26 cellular contexts compared by ENCODE assay signal in genomic region chr16:2146739-2147138, GRCh38. TPM values are rescaled to one million over a fixed set of nuclear protein-coding genes. Genes with fewer than 3 reads are reported as not detected.
DNase-seq lines count a peak whose midpoint lies in the region; TF ChIP-seq lines count a peak whose summit lies in the region.
"Had no signal": no experiment of that assay in that cellular context is flagged by ENCODE, and none has a peak within 500 bp of the region (broad histone marks: within the 10 kb centered on the region; RNA-seq: fewer than 3 reads in every experiment).

No MANE protein-coding gene starts in this region.

- no peak overlapping the region for H3K4me2 ChIP-seq in SK-N-SH

- H3K27me3 ChIP-seq in SK-N-SH (ENCODE audit: insufficient read depth): no peaks in the 10 kb centered on the region
- H3K27me3 ChIP-seq: right atrium auricular region, SJSA1 had no signal

- peak; percentile 59 for DNase-seq in NCI-H146 (lab: John Stamatoyannopoulos, UW)
- no peak for DNase-seq in NCI-H146 treated with DMSO at 0.1 percent for 48 hours (lab: John Stamatoyannopoulos, UW; ENCODE audit: unreplicated experiment)
- peak in 36 of 42 donors; percentile 47 to 91 (median 71) for DNase-seq in head of caudate nucleus
- DNase-seq in SKM-1 treated with dmso at 0.1 percent for 144 hours (lab: John Stamatoyannopoulos, UW; ENCODE audit: unreplicated experiment): no peak
- DNase-seq in SK-N-SH: no peak
- DNase-seq in ecto neural progenitor cell (ENCODE audit: low spot score): no peak
- DNase-seq: 8988T; activated CD4-positive, alpha-beta T cell treated with anti-CD3 and anti-CD28 coated beads for 36 hours; activated gamma-delta T cell; activated naive CD8-positive, alpha-beta T cell treated with anti-CD3 and anti-CD28 coated beads, Interleukin-2, amount 10 ng/mL, durations not matched to agents 7 days and 5 days; CD8-positive, alpha-beta memory T cell; glutamatergic neuron; H7; kidney glomerular epithelial cell; mucosa of descending colon; NCI-H1105; NCI-H2029 treated with DMSO at 0.1 percent for 48 hours; NCI-H526 treated with DMSO at 0.1 percent for 48 hours; stimulated activated CD4-positive, alpha-beta T cell treated with anti-CD3 and anti-CD28 coated beads, Interleukin-2, amount 100 ng/mL, for 48 hours had no signal

- no peak overlapping the region for H3K4me3 ChIP-seq in SK-N-SH (ENCODE audit: low read depth in 2 of 2, low read length in 1 of 2)
- H3K4me3 ChIP-seq: lung, mucosa of descending colon, right atrium auricular region, SJSA1 had no signal

- 97% methylated on average over 9 of the region's 11 CpGs for WGBS in SK-N-SH (ENCODE audit: low lambda C conversion rate)

- H3F3A ChIP-seq in SK-N-SH (replicated peaks; ENCODE audit: insufficient read depth): peaks cover 29% of the 10 kb centered on the region

- H3K9me2 ChIP-seq in SK-N-SH: no peaks in the 10 kb centered on the region

- H3K9me3 ChIP-seq in SK-N-SH: no peaks in the 10 kb centered on the region
- H3K9me3 ChIP-seq: mucosa of descending colon, right atrium auricular region, SJSA1 had no signal

- no peak for TF ChIP-seq CTCF in VCaP (conservative IDR thresholded peaks at IDR 0.05)
- no peak for TF ChIP-seq CTCF in SK-N-SH (IDR thresholded peaks at IDR 0.05)

- H3K79me2 ChIP-seq in SK-N-SH (ENCODE audit: insufficient read depth): peaks cover 25% of the 10 kb centered on the region

- POLR2A ChIA-PET in SK-N-SH (lab: Yijun Ruan, JAX): interaction anchor here (1.7 to 1.8 kb wide), 2 partner anchors 8 to 182 kb away, joined by 4 to 13 read pairs; partner anchors contain the start of genes RPS2 and TRAF7

- CTCF ChIA-PET in SK-N-SH (lab: Yijun Ruan, JAX): interaction anchor here (1.7 to 4.1 kb wide), 4 partner anchors 124 to 143 kb away, joined by 4 to 31 read pairs (median 10); no protein-coding TSS in a partner anchor

- no peak overlapping the region for H2AFZ ChIP-seq in SK-N-SH (ENCODE audit: low read depth)

- no peak for TF ChIP-seq RAD21 in SK-N-SH (IDR thresholded peaks at IDR 0.05; ENCODE audit: low read length)

- peak overlapping the region; percentile 89; the same call in 1 of the 2 replicates for H3K27ac ChIP-seq in VCaP
- peak overlapping the region; percentile 61 for H3K27ac ChIP-seq in temporal lobe (ENCODE audit: low read depth, low read length)
- H3K27ac ChIP-seq in SK-N-SH (ENCODE audit: low read depth in 2 of 2, low read length in 1 of 2): peak overlapping the region in 1 of 2 experiments; percentile 19; a peak in 1 of 4 replicates
- H3K27ac ChIP-seq: SJSA1 had no signal

- intact Hi-C loops in head of caudate nucleus (cut with DNase I): no loop called here

- H4K20me1 ChIP-seq in SK-N-SH (ENCODE audit: insufficient read depth): peaks cover 49% of the 10 kb centered on the region

- peaks cover 8 to 9% of the 10 kb centered on the region in 2 experiments for H3K36me3 ChIP-seq in SK-N-SH (replicated peaks in 1 of 2; ENCODE audit: control insufficient read depth in 1 of 2, insufficient read depth in 2 of 2, low read length in 1 of 2)

- peaks cover 28 to 48% of the 10 kb centered on the region in 2 experiments; a peak in 3 of 4 replicates for H3K4me1 ChIP-seq in SK-N-SH (ENCODE audit: control insufficient read depth in 1 of 2, insufficient read depth in 2 of 2, low read depth in 1 of 2, low read length in 1 of 2)

- H3K9ac ChIP-seq in SK-N-SH: no peak overlapping the region

- no peak for TF ChIP-seq EP300 in SK-N-SH (IDR thresholded peaks at IDR 0.05; ENCODE audit: borderline replicate concordance in 1 of 2, low read depth in 1 of 2, low read length in 1 of 2)

TF ChIP-seq in SK-N-SH, 30 proteins besides CTCF, POLR2A, EP300 and RAD21 (continues in another document):
- TF ChIP-seq NFIC (IDR thresholded peaks at IDR 0.05; ENCODE audit: borderline replicate concordance) (no peak), FOSL2 (IDR thresholded peaks at IDR 0.05; ENCODE audit: borderline replicate concordance, low read depth) (no peak), MXI1 (IDR thresholded peaks at IDR 0.05; ENCODE audit: low read depth, low read length) (no peak), RCOR1 (IDR thresholded peaks at IDR 0.05; ENCODE audit: low read length) (no peak), GABPA (IDR thresholded peaks at IDR 0.05; ENCODE audit: low read depth) (no peak), YY1 (IDR thresholded peaks at IDR 0.05; ENCODE audit: low read depth) (no peak), ZBTB33 (IDR thresholded peaks at IDR 0.05; ENCODE audit: borderline replicate concordance, low read depth) (no peak), SMC3 (IDR thresholded peaks at IDR 0.05; ENCODE audit: low read depth, low read length) (no peak), RFX5 (IDR thresholded peaks at IDR 0.05; ENCODE audit: low read length) (no peak), FOXJ3 (CRISPR knock-in tag; IDR thresholded peaks at IDR 0.05) (no peak), REST (IDR thresholded peaks at IDR 0.05; ENCODE audit: low read depth, low read length) (no peak), TEAD4 (IDR thresholded peaks at IDR 0.05; ENCODE audit: borderline replicate concordance, insufficient read depth) (no peak), MEF2A (IDR thresholded peaks at IDR 0.05; ENCODE audit: borderline replicate concordance, low read depth) (no peak), MAX (IDR thresholded peaks at IDR 0.05; ENCODE audit: low read depth) (no peak), NRF1 (IDR thresholded peaks at IDR 0.05; ENCODE audit: low read depth, low read length) (no peak)

RNA-seq across cellular contexts. Expression of gene RAB26, which starts 1.7 kb away (rescaled TPM):
- total RNA-seq in temporal lobe: 4.4 TPM
- polyA plus RNA-seq in SK-N-SH (2012; rRNA removed): 14.3 and 19.5 TPM in 2 replicates
- 4.5 and 6.2 TPM in 2 replicates for polyA plus RNA-seq in SK-N-SH (2012; cell fraction: cytosol; rRNA removed)
- 102 and 121 TPM in 2 replicates for polyA plus RNA-seq in SK-N-SH (2012; cell fraction: nucleus; rRNA removed)

RNA-seq across cellular contexts. Expression of gene TRAF7, which starts 8.8 kb away (rescaled TPM):
- 29.7 TPM for total RNA-seq in temporal lobe
- polyA plus RNA-seq in SK-N-SH (2012; rRNA removed): 69.9 and 73.0 TPM in 2 replicates
- 32.5 and 56.2 TPM in 2 replicates for polyA plus RNA-seq in SK-N-SH (2012; cell fraction: cytosol; rRNA removed)
- 95.4 and 106 TPM in 2 replicates for polyA plus RNA-seq in SK-N-SH (2012; cell fraction: nucleus; rRNA removed)

RNA-seq across cellular contexts. Expression of gene PKD1, which starts 11.0 kb away (rescaled TPM):
- total RNA-seq in temporal lobe: 77.7 TPM
- polyA plus RNA-seq in SK-N-SH (2012; rRNA removed): 39.8 and 47.4 TPM in 2 replicates
- polyA plus RNA-seq in SK-N-SH (2012; cell fraction: cytosol; rRNA removed): 10.3 and 21.4 TPM in 2 replicates
- 292 and 443 TPM in 2 replicates for polyA plus RNA-seq in SK-N-SH (2012; cell fraction: nucleus; rRNA removed)

RNA-seq across cellular contexts. Expression of gene CASKIN1, which starts 49.7 kb away (rescaled TPM):
- total RNA-seq in temporal lobe: 20.9 TPM
- 1.4 and 1.7 TPM in 2 replicates for polyA plus RNA-seq in SK-N-SH (2012; rRNA removed)
- polyA plus RNA-seq in SK-N-SH (2012; cell fraction: cytosol; rRNA removed): 0.22 and 0.43 TPM in 2 replicates
- 8.7 and 11.6 TPM in 2 replicates for polyA plus RNA-seq in SK-N-SH (2012; cell fraction: nucleus; rRNA removed)
- total RNA-seq: M059J, SJSA1, subcutaneous adipose tissue had no signal
- polyA plus RNA-seq: CD8-positive, alpha-beta memory T cell had no signal

RNA-seq across cellular contexts. Expression of gene MLST8, which starts 58.5 kb away (rescaled TPM):
- 12.8 TPM for total RNA-seq in temporal lobe
- polyA plus RNA-seq in SK-N-SH (2012; rRNA removed): 70.3 and 85.4 TPM in 2 replicates
- polyA plus RNA-seq in SK-N-SH (2012; cell fraction: cytosol; rRNA removed): 37.7 and 67.4 TPM in 2 replicates
- 156 and 226 TPM in 2 replicates for polyA plus RNA-seq in SK-N-SH (2012; cell fraction: nucleus; rRNA removed)

Comparison
In these comparisons a context has a peak if more than half of its experiments do, and no peak if none do; other contexts are left out.
1. DNase-seq: peak in NCI-H146 (single experiment) and head of caudate nucleus (36 of 42); none in NCI-H146 treated with DMSO at 0.1 percent for 48 hours (single experiment), SKM-1 treated with dmso at 0.1 percent for 144 hours (single experiment), SK-N-SH (single experiment) and ecto neural progenitor cell (single experiment).